ENCODE assay signal across 17 cellular contexts in genomic region chr4:57211131-57211530, GRCh38.
"Had no signal": no experiment of that assay in that cellular context is flagged by ENCODE, and none has a peak within 500 bp of the region (broad histone marks: within the 10 kb centered on the region; RNA-seq: fewer than 3 reads in every experiment).

No MANE protein-coding gene starts in this region.

- H3K27me3 ChIP-seq: neutrophil had no signal

- H2AFZ ChIP-seq: parathyroid adenoma had no signal

- ATAC-seq: activated CD4-positive, CD25-positive, alpha-beta regulatory T cell treated with anti-CD3 and anti-CD28 coated beads, Interleukin-2, amount 50 U/mL, for 24 hours; effector memory CD8-positive, alpha-beta T cell; left ventricle myocardium superior; naive thymus-derived CD8-positive, alpha-beta T cell had no signal

- DNase-seq: activated CD4-positive, alpha-beta T cell treated with anti-CD3 and anti-CD28 coated beads, Interleukin-2, amount 50 U/mL, for 1 hour; activated naive CD4-positive, alpha-beta T cell; activated naive CD8-positive, alpha-beta T cell treated with anti-CD3 and anti-CD28 coated beads, Interleukin-2, amount 10 ng/mL, durations not matched to agents 7 days and 5 days; cerebellar nuclear complex; dermis blood vessel endothelial cell; effector memory CD8-positive, alpha-beta T cell; head of caudate nucleus; kidney glomerular epithelial cell; left ventricle myocardium superior; naive thymus-derived CD8-positive, alpha-beta T cell; stimulated activated CD4-positive, alpha-beta T cell treated with anti-CD3 and anti-CD28 coated beads, Interleukin-1b, Interleukin-23, amount 100 ng/mL, for 48 hours had no signal

- H3K4me3 Mint-ChIP-seq: activated naive CD8-positive, alpha-beta T cell treated with anti-CD3 and anti-CD28 coated beads, Interleukin-2, amount 10 ng/mL, durations not matched to agents 7 days and 5 days; activated T-helper 1 cell treated with anti-CD3 and anti-CD28 coated beads, Interleukin-12 subunit alpha, Interleukin-12 subunit beta, Interleukin-2, Interleukin-4 antibody, amounts not matched to agents 30 ng/mL and 10 ng/mL and 1 ng/mL, durations not matched to agents 14 hours and 24 hours and 36 hours; brain; effector memory CD8-positive, alpha-beta T cell; memory B cell; naive thymus-derived CD8-positive, alpha-beta T cell had no signal

- H3K79me2 ChIP-seq: parathyroid adenoma had no signal

- H3K36me3 ChIP-seq: neutrophil had no signal

- H3K9me3 Mint-ChIP-seq: activated naive CD8-positive, alpha-beta T cell treated with anti-CD3 and anti-CD28 coated beads, Interleukin-2, amount 10 ng/mL, durations not matched to agents 7 days and 5 days; activated T-helper 1 cell treated with anti-CD3 and anti-CD28 coated beads, Interleukin-12 subunit alpha, Interleukin-12 subunit beta, Interleukin-2, Interleukin-4 antibody, amounts not matched to agents 30 ng/mL and 10 ng/mL and 1 ng/mL, durations not matched to agents 14 hours and 24 hours and 36 hours had no signal

- H3K27ac ChIP-seq: neutrophil, parathyroid adenoma had no signal

- H3K4me1 ChIP-seq: parathyroid adenoma had no signal

- H3K9ac ChIP-seq: parathyroid adenoma had no signal

- H3K4me1 Mint-ChIP-seq: activated naive CD8-positive, alpha-beta T cell treated with anti-CD3 and anti-CD28 coated beads, Interleukin-2, amount 10 ng/mL, durations not matched to agents 7 days and 5 days; memory B cell; naive thymus-derived CD8-positive, alpha-beta T cell had no signal

- H3K9me3 ChIP-seq: neutrophil had no signal

- H3K27ac Mint-ChIP-seq: activated naive CD8-positive, alpha-beta T cell treated with anti-CD3 and anti-CD28 coated beads, Interleukin-2, amount 10 ng/mL, durations not matched to agents 7 days and 5 days; activated T-helper 1 cell treated with anti-CD3 and anti-CD28 coated beads, Interleukin-12 subunit alpha, Interleukin-12 subunit beta, Interleukin-2, Interleukin-4 antibody, amounts not matched to agents 30 ng/mL and 10 ng/mL and 1 ng/mL, durations not matched to agents 14 hours and 24 hours and 36 hours; brain; effector memory CD8-positive, alpha-beta T cell; memory B cell; naive thymus-derived CD8-positive, alpha-beta T cell had no signal

- H3K27me3 Mint-ChIP-seq: activated naive CD8-positive, alpha-beta T cell treated with anti-CD3 and anti-CD28 coated beads, Interleukin-2, amount 10 ng/mL, durations not matched to agents 7 days and 5 days; brain had no signal

- H3K36me3 Mint-ChIP-seq: activated naive CD8-positive, alpha-beta T cell treated with anti-CD3 and anti-CD28 coated beads, Interleukin-2, amount 10 ng/mL, durations not matched to agents 7 days and 5 days; brain; memory B cell; naive thymus-derived CD8-positive, alpha-beta T cell had no signal
